Comparison of ENCODE assay signal across 1 cellular context in genomic region chr11:114301927-114302326, GRCh38.
TF ChIP-seq lines count a peak whose summit lies in the region.

No MANE protein-coding gene starts in this region.

TF ChIP-seq in K562, 482 proteins besides CTCF, POLR2A, EP300 and RAD21 (continued from another document):
- no peak for TF ChIP-seq SMARCA5 (IDR thresholded peaks at IDR 0.05)
